16 cellular contexts compared by ENCODE assay signal in genomic region chr22:37897805-37898204, GRCh38. TPM values are rescaled to one million over a fixed set of nuclear protein-coding genes. Genes with fewer than 3 reads are reported as not detected.
DNase-seq lines count a peak whose midpoint lies in the region; ATAC-seq and TF ChIP-seq lines count a peak whose summit lies in the region.
"Had no signal": no experiment of that assay in that cellular context is flagged by ENCODE, and none has a peak within 500 bp of the region (broad histone marks: within the 10 kb centered on the region; RNA-seq: fewer than 3 reads in every experiment).

No MANE protein-coding gene starts in this region.

- no peak for TF ChIP-seq POLR2A in breast epithelium (IDR thresholded peaks at IDR 0.05)
- TF ChIP-seq POLR2A in tibial nerve (IDR thresholded peaks at IDR 0.05): no peak

- peak overlapping the region; percentile 44 for H3K27ac Mint-ChIP-seq in activated T-cell treated with anti-CD3 and anti-CD28 coated beads, Interleukin-2, amount 50 U/mL, for 24 hours
- H3K27ac Mint-ChIP-seq in naive B cell: peak overlapping the region in 4 of 6 donors; percentile 30 to 91 (median 66)
- H3K27ac Mint-ChIP-seq in T-helper 2 cell treated with Interferon-gamma antibody and Interleukin-4, amounts not matched to agents 5 μg/mL and 100 μg/mL, for 36 hours: no peak overlapping the region

- peak overlapping the region; percentile 90 to 93 for H3K27ac ChIP-seq in breast epithelium
- H3K27ac ChIP-seq in tibial nerve: peak overlapping the region in 3 of 4 donors; percentile 79 to 87 (median 79)

- H3K27me3 Mint-ChIP-seq in activated T-cell treated with anti-CD3 and anti-CD28 coated beads, Interleukin-2, amount 50 U/mL, for 24 hours: no peaks in the 10 kb centered on the region
- no peaks in the 10 kb centered on the region for H3K27me3 Mint-ChIP-seq in activated T-cell treated with anti-CD3 and anti-CD28 coated beads, Interleukin-2, amount 50 U/mL, for 4 hours (ENCODE audit: low read depth)
- H3K27me3 Mint-ChIP-seq in naive B cell: no peaks in the 10 kb centered on the region
- H3K27me3 Mint-ChIP-seq in T-helper 2 cell treated with Interferon-gamma antibody and Interleukin-4, amounts not matched to agents 5 μg/mL and 100 μg/mL, for 36 hours (ENCODE audit: low read depth): no peaks in the 10 kb centered on the region

- H3K4me3 Mint-ChIP-seq in activated T-cell treated with anti-CD3 and anti-CD28 coated beads, Interleukin-2, amount 50 U/mL, for 24 hours: no peak overlapping the region
- no peak overlapping the region for H3K4me3 Mint-ChIP-seq in activated T-cell treated with anti-CD3 and anti-CD28 coated beads, Interleukin-2, amount 50 U/mL, for 4 hours
- no peak overlapping the region for H3K4me3 Mint-ChIP-seq in naive B cell
- H3K4me3 Mint-ChIP-seq in T-helper 2 cell treated with Interferon-gamma antibody and Interleukin-4, amounts not matched to agents 5 μg/mL and 100 μg/mL, for 36 hours: no peak overlapping the region

- H3K9me3 Mint-ChIP-seq in activated T-cell treated with anti-CD3 and anti-CD28 coated beads, Interleukin-2, amount 50 U/mL, for 24 hours: no peaks in the 10 kb centered on the region
- no peaks in the 10 kb centered on the region for H3K9me3 Mint-ChIP-seq in activated T-cell treated with anti-CD3 and anti-CD28 coated beads, Interleukin-2, amount 50 U/mL, for 4 hours
- no peaks in the 10 kb centered on the region for H3K9me3 Mint-ChIP-seq in naive B cell
- no peaks in the 10 kb centered on the region for H3K9me3 Mint-ChIP-seq in T-helper 2 cell treated with Interferon-gamma antibody and Interleukin-4, amounts not matched to agents 5 μg/mL and 100 μg/mL, for 36 hours

- H3K4me1 ChIP-seq in breast epithelium (peaks cover 0 to 40% of the 10 kb centered on the region in 2 donors), tibial nerve (peaks cover 0 to 64% (median 52%) of the 10 kb centered on the region in 4 donors)

- WGBS in tibial nerve, 2 donors: 84 to 100% methylated on average over 2 of the region's 2 CpGs

- H3K9me3 ChIP-seq in breast epithelium (no peaks in the 10 kb centered on the region), tibial nerve (no peaks in the 10 kb centered on the region)

- intact Hi-C loops in breast epithelium (cut with DNase I; ENCODE audit: low total_unique reads): no loop called here

- ATAC-seq in activated T-cell treated with anti-CD3 and anti-CD28 coated beads, Interleukin-2, amount 50 U/mL, for 4 hours: no peak
- ATAC-seq in naive B cell (ENCODE audit: low read depth in 2 of 2): no peak
- ATAC-seq: activated CD4-positive, CD25-positive, alpha-beta regulatory T cell treated with anti-CD3 and anti-CD28 coated beads, Interleukin-2, amount 50 U/mL, for 24 hours; SK-N-SH treated with all-trans-retinoic acid at 6 μM for 48 hours had no signal

- TF ChIP-seq CTCF in breast epithelium (IDR thresholded peaks at IDR 0.05) (no peak), tibial nerve (IDR thresholded peaks at IDR 0.05) (no peak)

- peaks cover 26% of the 10 kb centered on the region for H3K4me1 Mint-ChIP-seq in activated T-cell treated with anti-CD3 and anti-CD28 coated beads, Interleukin-2, amount 50 U/mL, for 24 hours (ENCODE audit: low read depth)
- H3K4me1 Mint-ChIP-seq in activated T-cell treated with anti-CD3 and anti-CD28 coated beads, Interleukin-2, amount 50 U/mL, for 4 hours (ENCODE audit: low read depth): peaks cover 18% of the 10 kb centered on the region
- peaks cover 11 to 22% (median 15%) of the 10 kb centered on the region in 3 donors for H3K4me1 Mint-ChIP-seq in naive B cell
- peaks cover 22% of the 10 kb centered on the region for H3K4me1 Mint-ChIP-seq in T-helper 2 cell treated with Interferon-gamma antibody and Interleukin-4, amounts not matched to agents 5 μg/mL and 100 μg/mL, for 36 hours (ENCODE audit: low read depth)

- DNase-seq in activated T-cell treated with anti-CD3 and anti-CD28 coated beads, Interleukin-2, amount 50 U/mL, for 24 hours: no peak
- no peak for DNase-seq in activated T-cell treated with anti-CD3 and anti-CD28 coated beads, Interleukin-2, amount 50 U/mL, for 4 hours
- DNase-seq in breast epithelium (ENCODE audit: low spot score in 2 of 2) (no peak), naive B cell (no peak), tibial nerve (ENCODE audit: low spot score in 2 of 2) (no peak), AML-193 (lab: John Stamatoyannopoulos, UW) (no peak), SKM-1 (lab: John Stamatoyannopoulos, UW; ENCODE audit: unreplicated experiment) (no peak)
- DNase-seq in T-helper 2 cell treated with Interferon-gamma antibody and Interleukin-4, amounts not matched to agents 5 μg/mL and 100 μg/mL, for 36 hours (ENCODE audit: low spot score): no peak
- DNase-seq: activated effector memory CD4-positive, alpha-beta T cell treated with Interleukin-2 at 50 U/mL for 16 hours; foreskin melanocyte; kidney; NCI-H2081 treated with DMSO at 0.1 percent for 48 hours; stimulated activated CD4-positive, alpha-beta T cell treated with anti-CD3 and anti-CD28 coated beads, Interleukin-4, amount 100 ng/mL, for 24 hours had no signal

- H3K36me3 ChIP-seq in breast epithelium (no peaks in the 10 kb centered on the region), tibial nerve (no peaks in the 10 kb centered on the region)

- H3K4me3 ChIP-seq in breast epithelium (no peak overlapping the region), tibial nerve (no peak overlapping the region)
- H3K4me3 ChIP-seq: coronary artery had no signal

- peaks cover 12% of the 10 kb centered on the region for H3K36me3 Mint-ChIP-seq in activated T-cell treated with anti-CD3 and anti-CD28 coated beads, Interleukin-2, amount 50 U/mL, for 24 hours (ENCODE audit: low read depth)
- no peaks in the 10 kb centered on the region for H3K36me3 Mint-ChIP-seq in activated T-cell treated with anti-CD3 and anti-CD28 coated beads, Interleukin-2, amount 50 U/mL, for 4 hours (ENCODE audit: insufficient read depth)
- H3K36me3 Mint-ChIP-seq in naive B cell: no peaks in the 10 kb centered on the region
- H3K36me3 Mint-ChIP-seq in T-helper 2 cell treated with Interferon-gamma antibody and Interleukin-4, amounts not matched to agents 5 μg/mL and 100 μg/mL, for 36 hours (ENCODE audit: low read depth): peaks cover 3% of the 10 kb centered on the region

- TF ChIP-seq EP300 in tibial nerve (IDR thresholded peaks at IDR 0.05): no peak

- no peaks in the 10 kb centered on the region for H3K27me3 ChIP-seq in breast epithelium
- no peaks in the 10 kb centered on the region for H3K27me3 ChIP-seq in tibial nerve

RNA-seq across cellular contexts. Expression of gene MICALL1, which starts 8.3 kb away (rescaled TPM):
- total RNA-seq in activated T-cell treated with anti-CD3 and anti-CD28 coated beads, Interleukin-2, amount 50 U/mL, for 4 hours: 10 to 100 TPM; 16.0 to 16.2 (median 16.0) TPM
- total RNA-seq in breast epithelium: 10 to 100 TPM in 2 of 3 donors, 1 to 10 TPM in 1; 8.6 to 25.6 (median 22.0) TPM
- 1 to 10 TPM; 2.6 to 8.0 (median 3.1) TPM for polyA plus RNA-seq in naive B cell (ENCODE audit: low read depth in 6 of 6)
- 10 to 100 TPM; 10.7 to 34.5 (median 20.4) TPM for total RNA-seq in tibial nerve

RNA-seq across cellular contexts. Expression of gene EIF3L, which starts 48.6 kb away (rescaled TPM):
- total RNA-seq in activated T-cell treated with anti-CD3 and anti-CD28 coated beads, Interleukin-2, amount 50 U/mL, for 4 hours: 100 to 1,000 TPM; 448 to 518 (median 461) TPM
- total RNA-seq in breast epithelium (100 to 1,000 TPM; 471 to 569 (median 490) TPM), tibial nerve (100 to 1,000 TPM; 271 to 291 (median 274) TPM)
- polyA plus RNA-seq in naive B cell (ENCODE audit: low read depth in 6 of 6): 100 to 1,000 TPM; 260 to 316 (median 300) TPM

RNA-seq across cellular contexts. Expression of gene ANKRD54, which starts 53.7 kb away (rescaled TPM):
- total RNA-seq in activated T-cell treated with anti-CD3 and anti-CD28 coated beads, Interleukin-2, amount 50 U/mL, for 4 hours: 10 to 100 TPM; 28.0 to 30.4 (median 29.7) TPM
- total RNA-seq in breast epithelium (10 to 100 TPM; 27.5 to 41.3 (median 34.9) TPM), tibial nerve (10 to 100 TPM; 51.6 to 76.1 (median 58.8) TPM)
- polyA plus RNA-seq in naive B cell (ENCODE audit: low read depth in 6 of 6): 10 to 100 TPM in 4 of 6 donors, 1 to 10 TPM in 2; 2.6 to 19.3 (median 14.4) TPM

RNA-seq across cellular contexts. Expression of gene C22orf23, which starts 55.6 kb away (rescaled TPM):
- total RNA-seq in activated T-cell treated with anti-CD3 and anti-CD28 coated beads, Interleukin-2, amount 50 U/mL, for 4 hours: under 1 TPM in 1 of 3 donors, not detected in 2; 0.46 TPM
- total RNA-seq in breast epithelium (under 1 TPM in 1 of 3 donors, not detected in 2; 0.64 TPM), tibial nerve (under 1 TPM in 1 of 4 donors, not detected in 3; 0.21 TPM)
- polyA plus RNA-seq in naive B cell (ENCODE audit: low read depth in 6 of 6): not detected

RNA-seq across cellular contexts. Expression of gene POLR2F, which starts 55.7 kb away (rescaled TPM):
- total RNA-seq in activated T-cell treated with anti-CD3 and anti-CD28 coated beads, Interleukin-2, amount 50 U/mL, for 4 hours: 100 to 1,000 TPM; 155 to 176 (median 163) TPM
- total RNA-seq in breast epithelium (10 to 100 TPM; 66.7 to 93.7 (median 82.4) TPM), tibial nerve (100 to 1,000 TPM in 3 of 4 donors, 10 to 100 TPM in 1; 54.7 to 181 (median 120) TPM)
- 100 to 1,000 TPM; 113 to 131 (median 123) TPM for polyA plus RNA-seq in naive B cell (ENCODE audit: low read depth in 6 of 6)
